28 cellular contexts compared by ENCODE assay signal in the genomic region with DNA sequence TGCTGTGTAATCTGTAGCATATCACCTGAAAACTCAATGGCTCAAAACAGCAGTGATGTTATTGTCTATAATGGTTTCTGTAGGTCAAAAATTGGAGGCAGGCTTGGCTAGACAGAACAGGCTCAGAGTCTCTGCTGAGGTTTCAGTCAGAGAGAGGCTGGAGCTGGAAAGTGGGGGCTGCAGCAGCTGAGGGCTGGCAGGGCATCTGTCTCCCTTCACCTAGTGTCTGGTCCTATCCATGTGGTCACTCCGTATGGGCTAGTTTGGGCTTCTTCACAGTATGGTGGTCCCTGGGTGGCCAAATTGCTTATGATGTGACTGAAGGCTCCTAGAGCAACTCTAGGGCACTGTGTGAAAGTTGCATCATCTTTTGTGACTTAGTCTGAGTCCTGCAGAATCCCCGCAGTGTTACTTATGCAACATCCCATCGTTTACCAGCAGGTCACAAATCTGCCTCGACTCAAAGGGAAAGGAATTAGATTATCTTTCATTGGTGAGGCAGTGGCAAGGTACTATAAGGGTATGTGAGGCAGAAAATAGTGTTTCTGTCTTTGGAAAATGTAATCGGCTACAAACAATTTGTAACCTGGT.
DNase-seq lines count a peak whose midpoint lies in the region; ATAC-seq, FAIRE-seq and TF ChIP-seq lines count a peak whose summit lies in the region.
"Had no signal": no experiment of that assay in that cellular context is flagged by ENCODE, and none has a peak within 500 bp of the region (broad histone marks: within the 10 kb centered on the region; RNA-seq: fewer than 3 reads in every experiment).

No MANE protein-coding gene starts in this region.

- intact Hi-C loops in A673 (cut with micrococcal nuclease; ENCODE audit: unreplicated experiment), result no loop called here

- H2BK120ac ChIP-seq in H1 (replicated peaks; ENCODE audit: low read depth, low read length) (no peak overlapping the region), neuronal stem cell (ENCODE audit: low read depth, low read length) (no peak overlapping the region)

- H3K23me2 ChIP-seq in H1 (ENCODE audit: low read depth, low read length), result no peaks in the 10 kb centered on the region

- no peak overlapping the region for H2BK15ac ChIP-seq in H1 (ENCODE audit: low read length)
- H2BK15ac ChIP-seq in neuronal stem cell (ENCODE audit: low read length), result no peak overlapping the region

- H3K27me3 ChIP-seq in A673 (replicated peaks; ENCODE audit: insufficient read depth, low read depth, low read length, poor library complexity) (no peaks in the 10 kb centered on the region), H1 (replicated peaks in 1 of 4; ENCODE audit: control insufficient read depth in 3 of 4, extremely low read depth in 1 of 4, insufficient read depth in 3 of 4, low read length in 3 of 4) (no peaks in the 10 kb centered on the region), neuronal stem cell (ENCODE audit: control insufficient read depth in 3 of 3, insufficient read depth in 3 of 3, low read depth in 1 of 3, low read length in 3 of 3) (no peaks in the 10 kb centered on the region)

- H3K36me3 ChIP-seq in A673 (ENCODE audit: insufficient read depth, low read length, poor library complexity, severe bottlenecking) (no peaks in the 10 kb centered on the region), H1 (ENCODE audit: control insufficient read depth in 2 of 4, insufficient read depth in 4 of 4, low read length in 3 of 4) (no peaks in the 10 kb centered on the region), neuronal stem cell (replicated peaks in 1 of 2; ENCODE audit: control insufficient read depth in 2 of 2, insufficient read depth in 2 of 2, low read length in 2 of 2) (no peaks in the 10 kb centered on the region)

- peak; percentile 28 for DNase-seq in A673 (ENCODE audit: low spot score)
- DNase-seq in NCI-H69 (lab: John Stamatoyannopoulos, UW), result peak; percentile 43
- DNase-seq in H1 (ENCODE audit: low read depth in 1 of 2, low spot score in 2 of 2), result peak in 1 of 2 experiments; percentile 41
- DNase-seq in neuronal stem cell (ENCODE audit: low spot score), result no peak
- no peak for DNase-seq in DMS79 treated with DMSO at 0.1 percent for 48 hours (lab: John Stamatoyannopoulos, UW)
- no peak for DNase-seq in SHP77 (lab: John Stamatoyannopoulos, UW)
- DNase-seq: C1 segment of cervical spinal cord; CD4-positive, alpha-beta memory T cell; COR-L47; EL; GDM1; NCI-H1048; NCI-H1417; NCI-H1694; NCI-H2029 treated with DMSO at 0.1 percent for 48 hours; NCI-H2171 treated with DMSO at 0.1 percent for 48 hours; NCI-H345; NCI-H510A treated with DMSO at 0.1 percent for 48 hours; NCI-H82; PC-9; Right ventricle myocardium superior; RPMI8226 had no signal

- peak; percentile 32 for FAIRE-seq in H1 (lab: Jason Lieb, UNC)
- FAIRE-seq: A549, GM12878 had no signal

- no peaks in the 10 kb centered on the region for H3K79me2 ChIP-seq in H1 (ENCODE audit: control insufficient read depth in 1 of 2, insufficient read depth in 2 of 2, low read length in 2 of 2)

- H3K79me1 ChIP-seq in H1 (ENCODE audit: low read depth, low read length), result no peaks in the 10 kb centered on the region
- H3K79me1 ChIP-seq in neuronal stem cell (ENCODE audit: low read depth, low read length), result no peaks in the 10 kb centered on the region

- no TSS peak for BruUV-seq in A673 (replicated peaks; lab: Mats Ljungman, UMichigan)

- H3K18ac ChIP-seq in H1 (ENCODE audit: extremely low read depth, low read length) (no peak overlapping the region), neuronal stem cell (ENCODE audit: low read length) (no peak overlapping the region)

- peak overlapping the region; percentile 26 for H4K91ac ChIP-seq in H1 (replicated peaks; ENCODE audit: insufficient read length, low read length)
- no peak overlapping the region for H4K91ac ChIP-seq in neuronal stem cell (ENCODE audit: low read depth, low read length, poor library complexity)

- 74% methylated on average over 5 of the region's 5 CpGs; no CpG with 5 or more reads in 1 of the 2 experiments for WGBS in H1 (ENCODE audit: extremely low coverage in 1 of 2, insufficient coverage in 1 of 2, insufficient read length in 1 of 2, insufficient replicate concordance in 2 of 2, low coverage in 1 of 2, low lambda C conversion rate in 2 of 2, missing lambda C conversion rate in 1 of 2), 2 experiments
- WGBS in neuronal stem cell (ENCODE audit: extremely low coverage in 2 of 2, insufficient read length in 2 of 2, insufficient replicate concordance in 1 of 2), 2 donors, result no CpG with 5 or more reads among the region's 5 CpGs

- TF ChIP-seq RAD21 in H1 (IDR thresholded peaks at IDR 0.05 in 1 of 2, conservative IDR thresholded peaks at IDR 0.05 in 1 of 2; ENCODE audit: low read depth in 2 of 2, low read length in 2 of 2), result no peak

- H3K9me3 ChIP-seq in A673 (ENCODE audit: low read depth, low read length, poor library complexity, severe bottlenecking) (no peaks in the 10 kb centered on the region), H1 (ENCODE audit: insufficient read depth in 2 of 2, low read depth in 1 of 2, low read length in 1 of 2) (no peaks in the 10 kb centered on the region), neuronal stem cell (replicated peaks in 1 of 2; ENCODE audit: control insufficient read depth in 2 of 2, insufficient read depth in 1 of 2, low read depth in 1 of 2, low read length in 2 of 2) (no peaks in the 10 kb centered on the region)
- H3K9me3 ChIP-seq: A549 had no signal

- H4K20me1 ChIP-seq in H1 (replicated peaks in 1 of 2; ENCODE audit: control insufficient read depth in 1 of 2, insufficient read depth in 2 of 2, low read length in 2 of 2), result no peaks in the 10 kb centered on the region

- no peak overlapping the region for H3K4ac ChIP-seq in H1 (replicated peaks; ENCODE audit: insufficient read length, low read depth, low read length)
- no peak overlapping the region for H3K4ac ChIP-seq in neuronal stem cell (ENCODE audit: low read length)

- no peaks in the 10 kb centered on the region for H3K4me1 ChIP-seq in A673 (ENCODE audit: insufficient read depth, low read length, poor library complexity, severe bottlenecking)
- H3K4me1 ChIP-seq in H1 (replicated peaks in 1 of 4; ENCODE audit: control insufficient read depth in 3 of 4, insufficient read depth in 4 of 4, low read length in 3 of 4), result no peaks in the 10 kb centered on the region
- H3K4me1 ChIP-seq in neuronal stem cell (ENCODE audit: control insufficient read depth in 2 of 2, insufficient read depth in 1 of 2, low read depth in 1 of 2, low read length in 2 of 2), result peaks cover 0 to 2% of the 10 kb centered on the region in 2 donors
- H3K4me1 ChIP-seq: A549 had no signal

- H3K56ac ChIP-seq in H1 (replicated peaks; ENCODE audit: insufficient read length, low read depth, low read length), result no peak overlapping the region

- peak overlapping the region; percentile 96 for H2AFZ ChIP-seq in H1 (ENCODE audit: low read length)
- H2AFZ ChIP-seq in neuronal stem cell (ENCODE audit: low read length), result no peak overlapping the region
- H2AFZ ChIP-seq: PC-9 had no signal

- H3K27ac ChIP-seq in A673 (ENCODE audit: low read depth, low read length, poor library complexity, severe bottlenecking), result no peak overlapping the region
- no peak overlapping the region for H3K27ac ChIP-seq in H1 (ENCODE audit: low read depth, low read length)
- H3K27ac ChIP-seq in neuronal stem cell (replicated peaks; ENCODE audit: low read length), result no peak overlapping the region
- H3K27ac ChIP-seq: A549, HL-60, KMS-11, PC-9 had no signal

- H3K9ac ChIP-seq in H1 (replicated peaks in 1 of 4; ENCODE audit: extremely low read depth in 1 of 4, low read depth in 3 of 4, low read length in 3 of 4), result no peak overlapping the region
- H3K9ac ChIP-seq in neuronal stem cell (ENCODE audit: low read depth, low read length, poor library complexity), result no peak overlapping the region
- H3K9ac ChIP-seq: KMS-11 had no signal

- no peak for TF ChIP-seq EP300 in H1 (IDR thresholded peaks at IDR 0.05; ENCODE audit: borderline replicate concordance in 1 of 2, low read depth in 2 of 2, low read length in 2 of 2)

- H3K14ac ChIP-seq in H1 (ENCODE audit: insufficient read length), result no peak overlapping the region
- H3K14ac ChIP-seq in neuronal stem cell (ENCODE audit: low read length), result no peak overlapping the region

- H2BK20ac ChIP-seq in H1 (ENCODE audit: low read length), result no peak overlapping the region

- POLR2A ChIA-PET in A673 (lab: Charles Lee; ENCODE audit: low non-redundant PET), result no interaction called here
- POLR2A ChIA-PET in H1 (lab: Charles Lee; ENCODE audit: partially characterized antibody), result no interaction called here

- H2AK5ac ChIP-seq in H1 (ENCODE audit: low read depth, low read length) (no peak overlapping the region), neuronal stem cell (ENCODE audit: low read depth, low read length) (no peak overlapping the region)

- CTCF ChIA-PET in A673 (lab: Charles Lee), result no interaction called here
- CTCF ChIA-PET in H1 (lab: Charles Lee; ENCODE audit: partially characterized antibody), result no interaction called here

- H3K4me3 ChIP-seq in A673 (ENCODE audit: low read depth, low read length, poor library complexity, severe bottlenecking), result no peak overlapping the region
- H3K4me3 ChIP-seq in H1 (ENCODE audit: extremely low read depth in 1 of 4, insufficient read depth in 2 of 4, low read depth in 3 of 4, low read length in 4 of 4), result no peak overlapping the region
- no peak overlapping the region for H3K4me3 ChIP-seq in neuronal stem cell (ENCODE audit: low read length in 2 of 2)
- H3K4me3 ChIP-seq: A549, GM12878, PC-9 had no signal

- no peak for ATAC-seq in GM21717 (IDR thresholded peaks at IDR 0.05; ENCODE audit: unreplicated experiment)
- ATAC-seq: A549, GM12878, HCT116 had no signal

- no peak overlapping the region for H2BK12ac ChIP-seq in H1 (ENCODE audit: low read depth, low read length)
- peak overlapping the region; percentile 8 for H2BK12ac ChIP-seq in neuronal stem cell (ENCODE audit: low read length)

- H3K4me2 ChIP-seq in H1 (ENCODE audit: insufficient read depth in 1 of 2, low read depth in 2 of 2, low read length in 2 of 2) (no peak overlapping the region; a peak in 2 of 4 replicates), neuronal stem cell (ENCODE audit: insufficient read depth, low read length, poor library complexity, severe bottlenecking) (no peak overlapping the region)
- H3K4me2 ChIP-seq: A549, KMS-11, PC-9 had no signal

- H2BK5ac ChIP-seq in H1 (ENCODE audit: low read depth, low read length), result no peak overlapping the region
- no peak overlapping the region for H2BK5ac ChIP-seq in neuronal stem cell (ENCODE audit: low read length)

- TF ChIP-seq CTCF in A673 (conservative IDR thresholded peaks at IDR 0.05; ENCODE audit: low read depth, low read length) (no peak), H1 (IDR thresholded peaks at IDR 0.05; ENCODE audit: control extremely low read depth in 1 of 3, insufficient read depth in 1 of 3, low read depth in 1 of 3, low read length in 3 of 3) (no peak)

- no peak overlapping the region for H4K8ac ChIP-seq in H1 (ENCODE audit: extremely low read depth, insufficient read depth, low read length)
- no peak overlapping the region for H4K8ac ChIP-seq in neuronal stem cell (ENCODE audit: low read depth, low read length)

- H3K23ac ChIP-seq in H1 (ENCODE audit: insufficient read length) (no peak overlapping the region), neuronal stem cell (ENCODE audit: low read depth, low read length, poor library complexity) (no peak overlapping the region)

- TF ChIP-seq POLR2A in H1 (IDR thresholded peaks at IDR 0.05; ENCODE audit: control extremely low read depth in 1 of 2, low read depth in 2 of 2, low read length in 2 of 2), result no peak

- no peak overlapping the region for H4K5ac ChIP-seq in H1 (ENCODE audit: insufficient read length, low read depth, low read length)

Comparison
In these comparisons a context has a peak if more than half of its experiments do, and no peak if none do; other contexts are left out.
1. DNase-seq: peak in A673 (single experiment) and NCI-H69 (single experiment); none in neuronal stem cell (single experiment), DMS79 treated with DMSO at 0.1 percent for 48 hours (single experiment) and SHP77 (0 of 2).